ENCODE assay signal across 20 cellular contexts in genomic region chr20:52621401-52621800, GRCh38.
A peak's percentile ranks its signal among the peaks of the same experiment; 100 is the strongest.
DNase-seq lines count a peak whose midpoint lies in the region; ATAC-seq and TF ChIP-seq lines count a peak whose summit lies in the region.
"Had no signal": no experiment of that assay in that cellular context is flagged by ENCODE, and none has a peak within 500 bp of the region (broad histone marks: within the 10 kb centered on the region; RNA-seq: fewer than 3 reads in every experiment).

No MANE protein-coding gene starts in this region.

- H3K4me1 ChIP-seq in trophoblast cell (ENCODE audit: control insufficient read depth in 1 of 2, insufficient read depth in 2 of 2, low read length in 2 of 2) = no peaks in the 10 kb centered on the region
- no peaks in the 10 kb centered on the region for H3K4me1 ChIP-seq in vagina

- H3K27me3 ChIP-seq in trophoblast cell (ENCODE audit: insufficient read depth, low read length) (no peaks in the 10 kb centered on the region), vagina (no peaks in the 10 kb centered on the region)
- H3K27me3 ChIP-seq: BLaER1 treated with 17β-estradiol and CSF1 and Interleukin-3, amounts not matched to agents 10 nM and 100 nM had no signal

- H3K9me3 Mint-ChIP-seq in stimulated activated naive CD8-positive, alpha-beta T cell treated with anti-CD3 and anti-CD28 coated beads, Interleukin-15, amount 100 ng/mL, for 72 hours = no peaks in the 10 kb centered on the region
- H3K9me3 Mint-ChIP-seq: CD4-positive, CD25-positive, alpha-beta regulatory T cell; CD8-positive, alpha-beta memory T cell; IgD-negative memory B cell had no signal

- peak; percentile 6 for ATAC-seq in stimulated activated naive CD8-positive, alpha-beta T cell treated with anti-CD3 and anti-CD28 coated beads, Interleukin-15, Interleukin-2, amounts not matched to agents 100 U/mL and 50 U/mL, for 24 hours
- no peak for ATAC-seq in stimulated activated naive CD8-positive, alpha-beta T cell treated with anti-CD3 and anti-CD28 coated beads, Interleukin-15, amount 100 ng/mL, for 72 hours

- H3K18ac ChIP-seq in trophoblast cell (ENCODE audit: low read length) = peak overlapping the region; percentile 40

- H3K23ac ChIP-seq in trophoblast cell (ENCODE audit: low read length) = no peak overlapping the region

- no peak overlapping the region for H3K14ac ChIP-seq in trophoblast cell (ENCODE audit: low read length)

- peaks cover 3% of the 10 kb centered on the region for H3K27me3 Mint-ChIP-seq in stimulated activated naive CD8-positive, alpha-beta T cell treated with anti-CD3 and anti-CD28 coated beads, Interleukin-15, amount 100 ng/mL, for 72 hours

- peak overlapping the region; percentile 24 for H2BK12ac ChIP-seq in trophoblast cell (ENCODE audit: low read length)

- H3K4me1 Mint-ChIP-seq in stimulated activated naive CD8-positive, alpha-beta T cell treated with anti-CD3 and anti-CD28 coated beads, Interleukin-15, amount 100 ng/mL, for 72 hours = peaks cover under 1% of the 10 kb centered on the region
- H3K4me1 Mint-ChIP-seq: B cell had no signal

- H3K9ac ChIP-seq in trophoblast cell (ENCODE audit: low read length) = no peak overlapping the region
- H3K9ac ChIP-seq: BLaER1 treated with 17β-estradiol and CSF1 and Interleukin-3, amounts not matched to agents 10 nM and 100 nM had no signal

- no peak overlapping the region for H2AFZ ChIP-seq in trophoblast cell (ENCODE audit: insufficient read depth, low read length, poor library complexity)

- no peak overlapping the region for H4K8ac ChIP-seq in trophoblast cell (ENCODE audit: low read depth, low read length)

- H3K36me3 ChIP-seq in trophoblast cell (ENCODE audit: control insufficient read depth in 1 of 2, insufficient read depth in 2 of 2, low read length in 2 of 2) (no peaks in the 10 kb centered on the region), vagina (no peaks in the 10 kb centered on the region)
- H3K36me3 ChIP-seq: BLaER1 treated with 17β-estradiol and CSF1 and Interleukin-3, amounts not matched to agents 10 nM and 100 nM had no signal

- no peak overlapping the region for H3K4me2 ChIP-seq in trophoblast cell (ENCODE audit: low read length)
- H3K4me2 ChIP-seq: BLaER1 treated with 17β-estradiol and CSF1 and Interleukin-3, amounts not matched to agents 10 nM and 100 nM had no signal

- H4K91ac ChIP-seq in trophoblast cell (ENCODE audit: low read depth, low read length) = peak overlapping the region; percentile 52

- H2BK5ac ChIP-seq in trophoblast cell (ENCODE audit: low read depth, low read length, poor library complexity) = no peak overlapping the region

- H3K9me3 ChIP-seq in trophoblast cell (ENCODE audit: insufficient read depth, low read depth, low read length) = no peaks in the 10 kb centered on the region
- H3K9me3 ChIP-seq in vagina = no peaks in the 10 kb centered on the region

- no peaks in the 10 kb centered on the region for H3K79me2 ChIP-seq in trophoblast cell (ENCODE audit: control insufficient read depth, insufficient read depth, low read length, poor library complexity)

- peak overlapping the region in 1 of 2 donors; percentile 11 for H3K27ac Mint-ChIP-seq in stimulated activated naive CD8-positive, alpha-beta T cell treated with anti-CD3 and anti-CD28 coated beads, Interleukin-15, amount 100 ng/mL, for 72 hours
- H3K27ac Mint-ChIP-seq: B cell; CD4-positive, CD25-positive, alpha-beta regulatory T cell; CD8-positive, alpha-beta memory T cell; IgD-negative memory B cell had no signal

- H3K4me3 Mint-ChIP-seq in stimulated activated naive CD8-positive, alpha-beta T cell treated with anti-CD3 and anti-CD28 coated beads, Interleukin-15, amount 100 ng/mL, for 72 hours = no peak overlapping the region
- H3K4me3 Mint-ChIP-seq: B cell; CD4-positive, CD25-positive, alpha-beta regulatory T cell; CD8-positive, alpha-beta memory T cell; IgD-negative memory B cell had no signal

- H3K27ac ChIP-seq in trophoblast cell (ENCODE audit: low read depth, low read length) (no peak overlapping the region), vagina (no peak overlapping the region)
- H3K27ac ChIP-seq: BLaER1 treated with 17β-estradiol and CSF1 and Interleukin-3, amounts not matched to agents 10 nM and 100 nM; HL-60 had no signal

- H3K4ac ChIP-seq in trophoblast cell (ENCODE audit: low read depth, low read length) = no peak overlapping the region

- peak overlapping the region; percentile 11 for H2BK120ac ChIP-seq in trophoblast cell (ENCODE audit: insufficient read depth, low read length, poor library complexity)

- no peak for TF ChIP-seq CTCF in vagina (IDR thresholded peaks at IDR 0.05)

- TF ChIP-seq POLR2A in vagina (IDR thresholded peaks at IDR 0.05) = no peak

- H3K79me1 ChIP-seq in trophoblast cell (ENCODE audit: low read length) = no peaks in the 10 kb centered on the region

- H4K12ac ChIP-seq in trophoblast cell (ENCODE audit: low read depth, low read length) = no peak overlapping the region

- H2AK5ac ChIP-seq in trophoblast cell (ENCODE audit: low read length) = no peak overlapping the region

- no CpG with 5 or more reads among the region's 2 CpGs for WGBS in trophoblast cell (ENCODE audit: extremely low coverage, insufficient coverage, insufficient read length)

- H3K4me3 ChIP-seq in trophoblast cell (ENCODE audit: low read depth, low read length) = no peak overlapping the region
- no peak overlapping the region for H3K4me3 ChIP-seq in vagina
- H3K4me3 ChIP-seq: BLaER1 treated with 17β-estradiol and CSF1 and Interleukin-3, amounts not matched to agents 10 nM and 100 nM had no signal

- intact Hi-C loops in vagina (cut with DNase I) = no loop called here

- DNase-seq in stimulated activated naive CD8-positive, alpha-beta T cell treated with anti-CD3 and anti-CD28 coated beads, Interleukin-15, Interleukin-2, amounts not matched to agents 100 U/mL and 50 U/mL, for 24 hours = no peak
- DNase-seq in stimulated activated naive CD8-positive, alpha-beta T cell treated with anti-CD3 and anti-CD28 coated beads, Interleukin-15, amount 100 ng/mL, for 72 hours = no peak
- DNase-seq in LHCN-M2 (ENCODE audit: low read depth) (peak; percentile 79), trophoblast cell (no peak), vagina (ENCODE audit: extremely low spot score in 2 of 2) (no peak), hepatic stellate cell (ENCODE audit: low spot score) (no peak)
- DNase-seq in activated T-cell treated with anti-CD3 and anti-CD28 coated beads, Interleukin-2, amount 50 U/mL, for 48 hours = no peak
- DNase-seq: CD4-positive, CD25-positive, alpha-beta regulatory T cell; CD8-positive, alpha-beta memory T cell; COR-L47; DMS153; DMS79; GDM1; GOT3; H7; KBM-7 had no signal
